In genomic region chr5:50715001-50715400, GRCh38 we compare ENCODE assay signal across 21 cellular contexts. TPM values are rescaled to one million over a fixed set of nuclear protein-coding genes. Genes with fewer than 3 reads are reported as not detected.
DNase-seq lines count a peak whose midpoint lies in the region; ATAC-seq and TF ChIP-seq lines count a peak whose summit lies in the region.
"Had no signal": no experiment of that assay in that cellular context is flagged by ENCODE, and none has a peak within 500 bp of the region (broad histone marks: within the 10 kb centered on the region; RNA-seq: fewer than 3 reads in every experiment).

No MANE protein-coding gene starts in this region.

- H3K36me3 ChIP-seq in CD8-positive, alpha-beta memory T cell (ENCODE audit: insufficient read depth, low read length) = no peaks in the 10 kb centered on the region
- H3K36me3 ChIP-seq in SK-N-SH (replicated peaks in 1 of 2; ENCODE audit: control insufficient read depth in 1 of 2, insufficient read depth in 2 of 2, low read length in 1 of 2) (no peaks in the 10 kb centered on the region), hepatocyte (replicated peaks; ENCODE audit: insufficient read depth, low read depth) (no peaks in the 10 kb centered on the region)
- H3K36me3 ChIP-seq: cardiac muscle cell had no signal

- no peaks in the 10 kb centered on the region for H3K9me3 ChIP-seq in CD8-positive, alpha-beta memory T cell (ENCODE audit: low read length)
- H3K9me3 ChIP-seq in SK-N-SH (no peaks in the 10 kb centered on the region), hepatocyte (ENCODE audit: low read depth) (no peaks in the 10 kb centered on the region)

- no peak for TF ChIP-seq EP300 in SK-N-SH (IDR thresholded peaks at IDR 0.05; ENCODE audit: borderline replicate concordance in 1 of 2, low read depth in 1 of 2, low read length in 1 of 2)

- no peak overlapping the region for H3K4me2 ChIP-seq in SK-N-SH
- H3K4me2 ChIP-seq in hepatocyte = no peak overlapping the region
- H3K4me2 ChIP-seq: PC-9 had no signal

- H3K4me3 ChIP-seq in CD8-positive, alpha-beta memory T cell (ENCODE audit: low read length) = no peak overlapping the region
- H3K4me3 ChIP-seq in SK-N-SH (ENCODE audit: low read depth in 2 of 2, low read length in 1 of 2) (no peak overlapping the region), hepatocyte (no peak overlapping the region), dorsolateral prefrontal cortex (no peak overlapping the region)
- H3K4me3 ChIP-seq: cardiac muscle cell, PC-9, skin epidermis had no signal

- TF ChIP-seq CTCF in CD14-positive monocyte (IDR thresholded peaks at IDR 0.05) = no peak
- TF ChIP-seq CTCF in WTC11 (IDR thresholded peaks at IDR 0.05) = no peak
- TF ChIP-seq CTCF in SK-N-SH (IDR thresholded peaks at IDR 0.05) = no peak
- no peak for TF ChIP-seq CTCF in hepatocyte (IDR thresholded peaks at IDR 0.05; ENCODE audit: poor library complexity)
- TF ChIP-seq CTCF in dorsolateral prefrontal cortex (IDR thresholded peaks at IDR 0.05 in 54 of 56, conservative IDR thresholded peaks at IDR 0.05 in 2 of 56; ENCODE audit: low read depth in 1 of 56, partially characterized antibody in 56 of 56) = no peak

- CTCF ChIA-PET in CD8-positive, alpha-beta memory T cell (lab: Charles Lee) = interaction anchor here (1.7 kb wide), 1 partner anchor 274 kb away, joined by 5 read pairs; the partner anchor contains the start of gene EMB
- CTCF ChIA-PET in WTC11 (lab: Charles Lee) = interaction anchor here (1.3 kb wide), 1 partner anchor 24 kb away, joined by 4 read pairs; no protein-coding TSS in a partner anchor
- CTCF ChIA-PET in SK-N-SH (lab: Yijun Ruan, JAX) = interaction anchor here (0.8 to 0.9 kb wide), 2 partner anchors 22 to 36 kb away, joined by 3 to 4 read pairs; no protein-coding TSS in a partner anchor

- H3F3A ChIP-seq in SK-N-SH (replicated peaks; ENCODE audit: insufficient read depth) = no peaks in the 10 kb centered on the region

- peaks cover 77% of the 10 kb centered on the region for H3K4me1 ChIP-seq in CD8-positive, alpha-beta memory T cell (ENCODE audit: insufficient read depth, low read length)
- H3K4me1 ChIP-seq in SK-N-SH (ENCODE audit: control insufficient read depth in 1 of 2, insufficient read depth in 2 of 2, low read depth in 1 of 2, low read length in 1 of 2) (peaks cover 0 to 15% of the 10 kb centered on the region in 2 experiments; a peak in 2 of 4 replicates), hepatocyte (ENCODE audit: insufficient read depth) (no peaks in the 10 kb centered on the region)

- no peaks in the 10 kb centered on the region for H3K27me3 Mint-ChIP-seq in CD14-positive monocyte (ENCODE audit: low read depth in 3 of 3)
- no peaks in the 10 kb centered on the region for H3K27me3 Mint-ChIP-seq in CD8-positive, alpha-beta memory T cell
- H3K27me3 Mint-ChIP-seq in WTC11 (ENCODE audit: low read depth) = no peaks in the 10 kb centered on the region
- H3K27me3 Mint-ChIP-seq in immature natural killer cell (ENCODE audit: low read depth in 3 of 3) = peaks cover 0 to 5% (median 0%) of the 10 kb centered on the region in 3 donors
- H3K27me3 Mint-ChIP-seq: type B pancreatic cell had no signal

- no peak overlapping the region for H3K4me3 Mint-ChIP-seq in CD14-positive monocyte
- peak overlapping the region in 6 of 7 donors; percentile 3 to 62 (median 42) for H3K4me3 Mint-ChIP-seq in CD8-positive, alpha-beta memory T cell
- H3K4me3 Mint-ChIP-seq in WTC11 = no peak overlapping the region
- H3K4me3 Mint-ChIP-seq in immature natural killer cell = peak overlapping the region; percentile 18 to 53 (median 34)
- H3K4me3 Mint-ChIP-seq: type B pancreatic cell had no signal

- H4K20me1 ChIP-seq in SK-N-SH (ENCODE audit: insufficient read depth) (no peaks in the 10 kb centered on the region), hepatocyte (ENCODE audit: insufficient read depth, poor library complexity, severe bottlenecking) (no peaks in the 10 kb centered on the region)

- H2AFZ ChIP-seq in SK-N-SH (ENCODE audit: low read depth) (no peak overlapping the region), hepatocyte (no peak overlapping the region)
- H2AFZ ChIP-seq: PC-9 had no signal

- H3K27ac ChIP-seq in CD8-positive, alpha-beta memory T cell (ENCODE audit: low read depth, low read length) = no peak overlapping the region
- H3K27ac ChIP-seq in SK-N-SH (ENCODE audit: low read depth in 2 of 2, low read length in 1 of 2) = no peak overlapping the region
- H3K27ac ChIP-seq in hepatocyte = no peak overlapping the region
- H3K27ac ChIP-seq in dorsolateral prefrontal cortex = no peak overlapping the region
- H3K27ac ChIP-seq: cardiac muscle cell, epithelial cell of prostate, PC-9, skin epidermis had no signal

- H3K9me2 ChIP-seq in SK-N-SH (no peaks in the 10 kb centered on the region), hepatocyte (replicated peaks; ENCODE audit: insufficient read depth) (no peaks in the 10 kb centered on the region)

- H3K9ac ChIP-seq in SK-N-SH = no peak overlapping the region

- H3K9me3 Mint-ChIP-seq in CD14-positive monocyte (peaks cover 0 to 3% (median 0%) of the 10 kb centered on the region in 7 donors), WTC11 (no peaks in the 10 kb centered on the region), immature natural killer cell (no peaks in the 10 kb centered on the region)
- no peaks in the 10 kb centered on the region for H3K9me3 Mint-ChIP-seq in CD8-positive, alpha-beta memory T cell
- H3K9me3 Mint-ChIP-seq: type B pancreatic cell had no signal

- intact Hi-C loops in CD14-positive monocyte (cut with micrococcal nuclease) = no loop called here
- intact Hi-C loops in dorsolateral prefrontal cortex (cut with DNase I) = no loop called here

- peaks cover 6 to 19% of the 10 kb centered on the region in 2 donors for H3K36me3 Mint-ChIP-seq in CD14-positive monocyte
- peaks cover 0 to 29% (median 29%) of the 10 kb centered on the region in 3 donors for H3K36me3 Mint-ChIP-seq in CD8-positive, alpha-beta memory T cell
- no peaks in the 10 kb centered on the region for H3K36me3 Mint-ChIP-seq in WTC11
- no peaks in the 10 kb centered on the region for H3K36me3 Mint-ChIP-seq in immature natural killer cell
- H3K36me3 Mint-ChIP-seq: type B pancreatic cell had no signal

- ATAC-seq in WTC11 (no peak), esophagus mucosa (no peak)
- ATAC-seq: left ventricle myocardium superior had no signal

- 0 out of 2 replicates have a peak, but pooled peaks cover 7% of the 10 kb centered on the region for H3K79me2 ChIP-seq in SK-N-SH (ENCODE audit: insufficient read depth)
- peaks cover 34% of the 10 kb centered on the region for H3K79me2 ChIP-seq in hepatocyte

- DNase-seq in CD14-positive monocyte (ENCODE audit: low spot score) = no peak
- DNase-seq in CD8-positive, alpha-beta memory T cell = no peak
- no peak for DNase-seq in WTC11 (ENCODE audit: low spot score)
- DNase-seq in immature natural killer cell = no peak
- DNase-seq in SK-N-SH = no peak
- no peak for DNase-seq in hepatocyte (ENCODE audit: low spot score)
- no peak for DNase-seq in dorsolateral prefrontal cortex
- DNase-seq: activated CD8-positive, alpha-beta memory T cell treated with anti-CD3 and anti-CD28 coated beads for 24 hours; activated effector memory CD4-positive, alpha-beta T cell treated with Interleukin-2 at 50 U/mL for 16 hours; foreskin fibroblast; left ventricle myocardium superior; NCI-H1694 treated with DMSO at 0.1 percent for 48 hours; NCI-H2227 treated with DMSO at 0.1 percent for 48 hours; NCI-H82; PC-9; SIG-M5 had no signal

- H3K4me1 Mint-ChIP-seq in CD14-positive monocyte (peaks cover 63% of the 10 kb centered on the region), WTC11 (peaks cover 45% of the 10 kb centered on the region), immature natural killer cell (peaks cover 91 to 100% of the 10 kb centered on the region in 2 donors)
- peaks cover 88 to 97% (median 96%) of the 10 kb centered on the region in 3 donors for H3K4me1 Mint-ChIP-seq in CD8-positive, alpha-beta memory T cell

- 87% methylated on average over 5 of the region's 5 CpGs for WGBS in SK-N-SH (ENCODE audit: low lambda C conversion rate)
- WGBS in hepatocyte (ENCODE audit: low lambda C conversion rate, missing lambda C conversion rate) = 94% methylated on average over 5 of the region's 5 CpGs

- H3K27me3 ChIP-seq in CD8-positive, alpha-beta memory T cell (ENCODE audit: insufficient read depth, low read length, poor library complexity, severe bottlenecking) = no peaks in the 10 kb centered on the region
- H3K27me3 ChIP-seq in SK-N-SH (ENCODE audit: insufficient read depth) = no peaks in the 10 kb centered on the region
- no peaks in the 10 kb centered on the region for H3K27me3 ChIP-seq in hepatocyte
- H3K27me3 ChIP-seq in dorsolateral prefrontal cortex = no peaks in the 10 kb centered on the region
- H3K27me3 ChIP-seq: cardiac muscle cell had no signal

- H3K27ac Mint-ChIP-seq in CD14-positive monocyte = peak overlapping the region in 5 of 7 donors; percentile 4 to 58 (median 36)
- H3K27ac Mint-ChIP-seq in CD8-positive, alpha-beta memory T cell = peak overlapping the region; percentile 27 to 92 (median 80)
- H3K27ac Mint-ChIP-seq in WTC11 = 0 out of 2 replicates have a peak overlapping the region, but pooled peaks have one; percentile 3
- peak overlapping the region; percentile 28 to 85 (median 74) for H3K27ac Mint-ChIP-seq in immature natural killer cell
- H3K27ac Mint-ChIP-seq: type B pancreatic cell had no signal

- TF ChIP-seq RAD21 in SK-N-SH (IDR thresholded peaks at IDR 0.05; ENCODE audit: low read length) = no peak

- POLR2A ChIA-PET in CD8-positive, alpha-beta memory T cell (lab: Charles Lee) = interaction anchor here (1.2 kb wide), 1 partner anchor 20 kb away, joined by 3 read pairs; no protein-coding TSS in a partner anchor
- POLR2A ChIA-PET in WTC11 (lab: Charles Lee) = no interaction called here
- POLR2A ChIA-PET in SK-N-SH (lab: Yijun Ruan, JAX) = no interaction called here

TF ChIP-seq in SK-N-SH, 30 proteins besides CTCF, POLR2A, EP300 and RAD21 (continues in another document):
- TF ChIP-seq MXI1 (IDR thresholded peaks at IDR 0.05; ENCODE audit: low read depth, low read length) (no peak), FOSL2 (IDR thresholded peaks at IDR 0.05; ENCODE audit: borderline replicate concordance, low read depth) (no peak), SIN3A (IDR thresholded peaks at IDR 0.05; ENCODE audit: borderline replicate concordance, low read depth, low read length) (no peak), NRF1 (IDR thresholded peaks at IDR 0.05; ENCODE audit: low read depth, low read length) (no peak), TAF1 (IDR thresholded peaks at IDR 0.05; ENCODE audit: borderline replicate concordance, low read depth, low read length) (no peak)

RNA-seq across cellular contexts. Expression of gene PARP8, which starts 48.6 kb away (rescaled TPM):
- polyA plus RNA-seq in CD14-positive monocyte = 10 to 100 TPM; 27.5 to 40.6 TPM
- total RNA-seq in CD8-positive, alpha-beta memory T cell = 10 to 100 TPM; 55.4 to 58.4 TPM
- 142 TPM for polyA plus RNA-seq in CD8-positive, alpha-beta memory T cell
- 23.2 to 28.5 TPM (median 28.2 TPM) in 3 replicates for total RNA-seq in WTC11 (2021)
- 100 to 1,000 TPM in 2 of 3 donors, 10 to 100 TPM in 1; 93.9 to 150 (median 113) TPM for polyA plus RNA-seq in immature natural killer cell
- total RNA-seq in esophagus mucosa = 10.3 TPM
- polyA plus RNA-seq in SK-N-SH (2012; rRNA removed) = 6.2 and 8.6 TPM in 2 replicates
- 7.2 and 8.0 TPM in 2 replicates for polyA plus RNA-seq in SK-N-SH (2012; cell fraction: cytosol; rRNA removed)
- polyA plus RNA-seq in SK-N-SH (2012; cell fraction: nucleus; rRNA removed) = 7.9 and 14.1 TPM in 2 replicates
- 15.5 and 18.0 TPM in 2 replicates for total RNA-seq in hepatocyte
- 11.9 and 18.3 TPM in 2 replicates for polyA plus RNA-seq in hepatocyte
- total RNA-seq in dorsolateral prefrontal cortex = 10 to 100 TPM; 27.2 to 67.7 (median 51.2) TPM

Comparison
In these comparisons a context has a peak if more than half of its experiments do, and no peak if none do; other contexts are left out.
1. H3K27ac Mint-ChIP-seq: peak in every context shown above with its lines; median percentile 80 in CD8-positive, alpha-beta memory T cell; 74 in immature natural killer cell; 36 in CD14-positive monocyte; 3 in WTC11.
2. H3K4me3 Mint-ChIP-seq: peak in CD8-positive, alpha-beta memory T cell (6 of 7) and immature natural killer cell (5 of 5); none in CD14-positive monocyte (0 of 2) and WTC11 (single experiment).